Comparison of ENCODE assay signal across 9 cellular contexts in the genomic region with DNA sequence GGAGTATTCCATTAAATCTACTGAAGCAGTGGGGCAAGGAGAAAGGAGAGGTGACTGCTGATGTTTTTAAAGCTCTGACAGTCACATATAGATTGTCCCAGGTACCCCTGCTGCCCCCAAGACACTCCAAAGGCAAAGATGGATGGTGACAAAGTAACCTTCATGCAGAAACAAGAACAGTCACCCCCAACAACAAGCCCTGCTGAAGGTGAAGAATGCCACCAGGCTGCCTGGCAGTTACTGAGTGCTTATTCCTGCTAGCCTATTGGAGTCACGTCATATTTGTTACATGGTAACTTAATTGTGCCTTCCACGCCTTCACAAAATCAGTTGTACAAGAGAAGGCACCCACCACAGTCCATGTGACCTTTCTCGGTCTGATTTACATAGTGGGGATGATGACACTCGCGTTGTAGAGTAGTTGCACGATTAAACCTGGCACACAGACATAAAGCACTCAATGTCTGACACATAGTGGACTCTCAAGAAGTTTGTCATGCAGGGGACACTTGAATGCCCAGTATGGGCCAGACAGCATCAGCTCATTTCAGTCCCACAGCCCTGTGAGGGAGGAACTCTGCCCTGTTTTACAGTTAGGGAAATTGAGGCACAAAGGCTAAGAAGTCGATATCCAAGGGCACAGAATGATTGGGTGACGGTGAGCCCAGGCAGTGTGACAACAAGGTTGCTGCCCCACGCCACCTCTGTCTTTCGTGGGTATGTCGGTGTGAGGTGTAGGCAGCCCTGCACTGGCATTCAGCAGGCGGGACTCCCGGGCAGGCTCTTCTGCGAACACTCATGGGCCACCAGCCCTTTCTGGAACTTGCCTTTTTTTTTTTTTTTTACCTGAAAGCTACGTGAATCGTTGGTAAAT.
DNase-seq lines count a peak whose midpoint lies in the region; ATAC-seq and TF ChIP-seq lines count a peak whose summit lies in the region.
"Had no signal": no experiment of that assay in that cellular context is flagged by ENCODE, and none has a peak within 500 bp of the region (broad histone marks: within the 10 kb centered on the region; RNA-seq: fewer than 3 reads in every experiment).

No MANE protein-coding gene starts in this region.

- peaks cover 46% of the 10 kb centered on the region for H3K4me1 Mint-ChIP-seq in activated naive CD4-positive, alpha-beta T cell treated with anti-CD3 and anti-CD28 coated beads, Interleukin-2, amount 10 ng/mL, durations not matched to agents 7 days and 5 days

- no peaks in the 10 kb centered on the region for H3K36me3 ChIP-seq in transverse colon

- WGBS in transverse colon (ENCODE audit: low coverage in 1 of 2), 2 donors, result 53 to 76% methylated on average over 9 to 16 of the region's 16 CpGs

- H3K27ac Mint-ChIP-seq in activated naive CD4-positive, alpha-beta T cell treated with anti-CD3 and anti-CD28 coated beads, Interleukin-2, amount 10 ng/mL, durations not matched to agents 7 days and 5 days, result peak overlapping the region; percentile 91
- H3K27ac Mint-ChIP-seq: nephron had no signal

- no peaks in the 10 kb centered on the region for H3K9me3 Mint-ChIP-seq in activated naive CD4-positive, alpha-beta T cell treated with anti-CD3 and anti-CD28 coated beads, Interleukin-2, amount 10 ng/mL, durations not matched to agents 7 days and 5 days
- H3K9me3 Mint-ChIP-seq: nephron had no signal

- in situ Hi-C loops in transverse colon (cut with MboI; ENCODE audit: low pct_ligation_motif_present in 1 of 4, low pct_unique_long_range_greater_than_20kb in 1 of 4, low sequenced_read_pairs in 3 of 4), result loop anchor here in 2 of 4 donors (10.0 to 25.0 kb wide), 3 partner anchors 148 to 402 kb away; no protein-coding TSS in a partner anchor

- H3K4me1 ChIP-seq in transverse colon, result peaks cover 4 to 21% (median 4%) of the 10 kb centered on the region in 4 donors

- CTCF ChIA-PET in activated naive CD4-positive, alpha-beta T cell treated with anti-CD3 and anti-CD28 coated beads, Interleukin-2, amount 10 ng/mL, durations not matched to agents 7 days and 5 days (lab: Charles Lee), result interaction anchor here (0.6 to 4.5 kb wide), 15 partner anchors 8 to 400 kb away, joined by 3 to 32 read pairs (median 5); no protein-coding TSS in a partner anchor

- no peaks in the 10 kb centered on the region for H3K27me3 ChIP-seq in transverse colon

- intact Hi-C loops in posterior vena cava (cut with DNase I) (loop anchor here (5.0 kb wide), 2 partner anchors 127 to 397 kb away; no protein-coding TSS in a partner anchor), transverse colon (cut with DNase I; ENCODE audit: low total_unique reads) (loop anchor here (2.0 to 10.0 kb wide), 3 partner anchors 129 to 397 kb away; partner anchors contain the start of gene PHLPP1)

- H3K4me3 ChIP-seq in transverse colon, result peak overlapping the region in 1 of 4 donors; percentile 23

- H3K9me3 ChIP-seq in transverse colon, result no peaks in the 10 kb centered on the region

- TF ChIP-seq CTCF in transverse colon (IDR thresholded peaks at IDR 0.05), result no peak

- H3K27me3 Mint-ChIP-seq in activated naive CD4-positive, alpha-beta T cell treated with anti-CD3 and anti-CD28 coated beads, Interleukin-2, amount 10 ng/mL, durations not matched to agents 7 days and 5 days, result no peaks in the 10 kb centered on the region

- no peak overlapping the region for H3K27ac ChIP-seq in transverse colon

- peak; percentile 49 for DNase-seq in activated naive CD4-positive, alpha-beta T cell treated with anti-CD3 and anti-CD28 coated beads, Interleukin-2, amount 10 ng/mL, durations not matched to agents 7 days and 5 days
- DNase-seq in stimulated activated CD4-positive, alpha-beta T cell treated with anti-CD3 and anti-CD28 coated beads, TNF-alpha, amount 100 ng/mL, for 48 hours (ENCODE audit: low read depth in 3 of 3), result peak; percentile 24 to 60 (median 37)
- DNase-seq in posterior vena cava (ENCODE audit: low spot score) (no peak), NCI-H82 (lab: John Stamatoyannopoulos, UW) (no peak), HT-29 (ENCODE audit: low spot score) (no peak), transverse colon (no peak)

- peak; percentile 28 for ATAC-seq in GM19463 (IDR thresholded peaks at IDR 0.05; ENCODE audit: unreplicated experiment)
- peak; percentile 10 for ATAC-seq in HG03280 (IDR thresholded peaks at IDR 0.05; ENCODE audit: unreplicated experiment)

- no peak for TF ChIP-seq EP300 in transverse colon (IDR thresholded peaks at IDR 0.05; ENCODE audit: low read depth)

- TF ChIP-seq POLR2A in transverse colon (IDR thresholded peaks at IDR 0.05), result no peak

- H3K36me3 Mint-ChIP-seq in activated naive CD4-positive, alpha-beta T cell treated with anti-CD3 and anti-CD28 coated beads, Interleukin-2, amount 10 ng/mL, durations not matched to agents 7 days and 5 days, result peaks cover 30% of the 10 kb centered on the region

- H3K4me3 Mint-ChIP-seq in activated naive CD4-positive, alpha-beta T cell treated with anti-CD3 and anti-CD28 coated beads, Interleukin-2, amount 10 ng/mL, durations not matched to agents 7 days and 5 days, result peak overlapping the region; percentile 49

Comparison
In these comparisons a context has a peak if more than half of its experiments do, and no peak if none do; other contexts are left out.
1. DNase-seq: peak in activated naive CD4-positive, alpha-beta T cell treated with anti-CD3 and anti-CD28 coated beads, Interleukin-2, amount 10 ng/mL, durations not matched to agents 7 days and 5 days (single experiment) and stimulated activated CD4-positive, alpha-beta T cell treated with anti-CD3 and anti-CD28 coated beads, TNF-alpha, amount 100 ng/mL, for 48 hours (3 of 3); none in posterior vena cava (single experiment), NCI-H82 (single experiment), HT-29 (single experiment) and transverse colon (single experiment).